8 cellular contexts compared by ENCODE assay signal in the genomic region with DNA sequence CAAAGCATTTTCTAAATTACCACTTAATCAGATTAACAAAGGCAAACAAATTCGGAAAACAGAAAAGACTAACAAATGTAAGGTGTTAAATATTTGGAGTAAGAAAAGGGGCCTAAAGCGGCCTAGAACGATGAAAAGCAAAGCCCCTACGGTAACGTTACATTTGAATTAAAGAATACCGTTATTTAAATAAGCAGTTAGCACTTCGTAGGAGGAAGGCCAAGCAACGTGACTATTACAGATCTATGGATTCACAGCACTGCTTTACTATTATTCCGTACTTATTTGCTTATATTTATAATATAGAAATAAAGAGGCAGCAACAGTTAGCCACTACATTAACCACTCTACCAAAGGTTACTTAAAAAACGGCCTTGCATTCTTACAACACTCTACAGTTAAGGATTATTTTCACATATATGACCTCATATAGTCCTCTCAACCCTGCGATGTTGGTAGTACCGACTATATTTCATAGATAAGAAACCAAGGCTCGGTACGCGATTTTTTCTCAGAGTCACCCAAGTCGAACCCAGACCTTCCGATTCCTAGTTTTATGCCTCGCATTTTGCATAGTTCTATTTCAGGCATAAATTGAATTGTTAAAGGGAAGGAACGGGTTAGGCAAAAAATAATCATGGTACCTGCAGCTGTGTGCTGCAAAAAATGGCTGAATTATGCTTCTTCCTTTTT. TPM values are rescaled to one million over a fixed set of nuclear protein-coding genes. Genes with fewer than 3 reads are reported as not detected.
DNase-seq lines count a peak whose midpoint lies in the region; ATAC-seq and TF ChIP-seq lines count a peak whose summit lies in the region.

No MANE protein-coding gene starts in this region.

- BruUV-seq in Caco-2 (replicated peaks; lab: Mats Ljungman, UMichigan): TSS peak; percentile 55

- ATAC-seq in HG02852 (IDR thresholded peaks at IDR 0.05; ENCODE audit: unreplicated experiment) (peak; percentile 8), GM18858 (IDR thresholded peaks at IDR 0.05; ENCODE audit: unreplicated experiment) (no peak), HG03457 (IDR thresholded peaks at IDR 0.05; ENCODE audit: unreplicated experiment) (no peak), HG03439 (IDR thresholded peaks at IDR 0.05; ENCODE audit: unreplicated experiment) (no peak)
- ATAC-seq in activated CD8-positive, alpha-beta T cell treated with anti-CD3 and anti-CD28 coated beads for 36 hours: no peak

- peak overlapping the region; percentile 59 for H3K4me2 ChIP-seq in skeletal muscle satellite cell (ENCODE audit: low read length)

- H3K27me3 ChIP-seq in Caco-2 (replicated peaks; ENCODE audit: control insufficient read depth, insufficient read depth, low read length) (no peaks in the 10 kb centered on the region), right atrium auricular region (peaks cover 0 to 3% of the 10 kb centered on the region in 2 donors), skeletal muscle satellite cell (ENCODE audit: control insufficient read depth, insufficient read depth, low read length) (no peaks in the 10 kb centered on the region)

- no peak overlapping the region for H3K27ac Mint-ChIP-seq in Caco-2 (ENCODE audit: unreplicated experiment)
- H3K27ac Mint-ChIP-seq in activated CD8-positive, alpha-beta T cell treated with anti-CD3 and anti-CD28 coated beads for 36 hours: peak overlapping the region; percentile 80

- H3K36me3 Mint-ChIP-seq in Caco-2 (ENCODE audit: insufficient read depth, unreplicated experiment): peaks cover 20% of the 10 kb centered on the region
- H3K36me3 Mint-ChIP-seq in activated CD8-positive, alpha-beta T cell treated with anti-CD3 and anti-CD28 coated beads for 36 hours (ENCODE audit: low read depth): peaks cover 17% of the 10 kb centered on the region

- no peaks in the 10 kb centered on the region for H3K27me3 Mint-ChIP-seq in Caco-2 (ENCODE audit: insufficient read depth, unreplicated experiment)
- no peaks in the 10 kb centered on the region for H3K27me3 Mint-ChIP-seq in activated CD8-positive, alpha-beta T cell treated with anti-CD3 and anti-CD28 coated beads for 36 hours

- H3K4me3 Mint-ChIP-seq in Caco-2 (ENCODE audit: unreplicated experiment): peak overlapping the region; percentile 80
- peak overlapping the region; percentile 82 for H3K4me3 Mint-ChIP-seq in activated CD8-positive, alpha-beta T cell treated with anti-CD3 and anti-CD28 coated beads for 36 hours

- CTCF ChIA-PET in Caco-2 (lab: Charles Lee): interaction anchor here (2.0 kb wide), 1 partner anchor 30 kb away, joined by 31 read pairs; a partner anchor contains a TSS
- CTCF ChIA-PET in activated CD8-positive, alpha-beta T cell treated with anti-CD3 and anti-CD28 coated beads for 36 hours (lab: Charles Lee): interaction anchor here (1.2 to 4.4 kb wide), 3 partner anchors 9 to 115 kb away, joined by 3 to 33 read pairs (median 4); a partner anchor contains a TSS

- TF ChIP-seq CTCF in Caco-2 (IDR thresholded peaks at IDR 0.05; ENCODE audit: insufficient read depth in 1 of 2, low read depth in 1 of 2, low read length in 1 of 2, severe bottlenecking in 1 of 2, unreplicated experiment in 1 of 2): no peak
- no peak for TF ChIP-seq CTCF in activated CD8-positive, alpha-beta T cell treated with anti-CD3 and anti-CD28 coated beads for 36 hours (IDR thresholded peaks at IDR 0.05)
- TF ChIP-seq CTCF in right atrium auricular region (IDR thresholded peaks at IDR 0.05): no peak

- peak overlapping the region; percentile 90 for H3K9ac ChIP-seq in skeletal muscle satellite cell (ENCODE audit: low read depth, low read length)

- H3K4me3 ChIP-seq in Caco-2 (ENCODE audit: low read depth, low read length) (peak overlapping the region; percentile 79), right atrium auricular region (peak overlapping the region; percentile 66 to 75), skeletal muscle satellite cell (ENCODE audit: low read length) (peak overlapping the region; percentile 86)

- POLR2A ChIA-PET in Caco-2 (lab: Charles Lee): no interaction called here
- POLR2A ChIA-PET in activated CD8-positive, alpha-beta T cell treated with anti-CD3 and anti-CD28 coated beads for 36 hours (lab: Charles Lee): interaction anchor here (0.6 to 2.7 kb wide), 6 partner anchors 10 to 272 kb away, joined by 3 to 9 read pairs (median 3); no protein-coding TSS in a partner anchor

- H3K4me1 ChIP-seq in Caco-2 (no peaks in the 10 kb centered on the region), right atrium auricular region (no peaks in the 10 kb centered on the region), skeletal muscle satellite cell (ENCODE audit: control insufficient read depth, insufficient read depth, low read length) (no peaks in the 10 kb centered on the region)

- no peaks in the 10 kb centered on the region for H3K4me1 Mint-ChIP-seq in Caco-2 (ENCODE audit: low read depth, unreplicated experiment)
- peaks cover 28% of the 10 kb centered on the region for H3K4me1 Mint-ChIP-seq in activated CD8-positive, alpha-beta T cell treated with anti-CD3 and anti-CD28 coated beads for 36 hours (ENCODE audit: low read depth)

- intact Hi-C loops in Caco-2 (cut with micrococcal nuclease; ENCODE audit: unreplicated experiment): loop anchor here (1.0 to 10.0 kb wide), 2 partner anchors 89 to 116 kb away; a partner anchor contains a TSS
- intact Hi-C loops in activated CD8-positive, alpha-beta T cell treated with anti-CD3 and anti-CD28 coated beads for 36 hours (cut with micrococcal nuclease): loop anchor here (5.0 to 10.0 kb wide), 2 partner anchors 72 to 119 kb away; a partner anchor contains a TSS

- H3K36me3 ChIP-seq in Caco-2 (ENCODE audit: control insufficient read depth, insufficient read depth, low read length): no peaks in the 10 kb centered on the region
- no peaks in the 10 kb centered on the region for H3K36me3 ChIP-seq in right atrium auricular region
- no peaks in the 10 kb centered on the region for H3K36me3 ChIP-seq in skeletal muscle satellite cell (ENCODE audit: insufficient read depth, low read length)

- peak overlapping the region; percentile 92 to 97 for H3K27ac ChIP-seq in right atrium auricular region

- H3K9me3 ChIP-seq in Caco-2 (no peaks in the 10 kb centered on the region), right atrium auricular region (peaks cover 0 to 7% of the 10 kb centered on the region in 2 donors), skeletal muscle satellite cell (replicated peaks; ENCODE audit: low read length) (no peaks in the 10 kb centered on the region)

- no peaks in the 10 kb centered on the region for H3K9me3 Mint-ChIP-seq in Caco-2 (ENCODE audit: unreplicated experiment)
- H3K9me3 Mint-ChIP-seq in activated CD8-positive, alpha-beta T cell treated with anti-CD3 and anti-CD28 coated beads for 36 hours: no peaks in the 10 kb centered on the region

- DNase-seq in Caco-2: no peak
- no peak for DNase-seq in activated CD8-positive, alpha-beta T cell treated with anti-CD3 and anti-CD28 coated beads for 36 hours
- DNase-seq in right atrium auricular region (ENCODE audit: low spot score): no peak

RNA-seq across cellular contexts. Expression of a gene that starts 2.9 kb away (rescaled TPM):
- total RNA-seq in Caco-2 (2022): 7.1 and 7.4 TPM in 2 replicates
- total RNA-seq in activated CD8-positive, alpha-beta T cell treated with anti-CD3 and anti-CD28 coated beads for 36 hours: 10 to 100 TPM; 13.1 to 14.0 TPM
- 1 to 10 TPM; 5.7 to 6.9 TPM for total RNA-seq in right atrium auricular region
- total RNA-seq in skeletal muscle satellite cell (2012; rRNA removed): 7.1 and 7.2 TPM in 2 replicates

RNA-seq across cellular contexts. Expression of a gene that starts 30.6 kb away (rescaled TPM):
- total RNA-seq in Caco-2 (2022) (240 and 270 TPM in 2 replicates), right atrium auricular region (10 to 100 TPM; 61.6 to 64.9 TPM)
- 100 to 1,000 TPM; 350 to 366 TPM for total RNA-seq in activated CD8-positive, alpha-beta T cell treated with anti-CD3 and anti-CD28 coated beads for 36 hours
- total RNA-seq in skeletal muscle satellite cell (2012; rRNA removed): 251 and 286 TPM in 2 replicates
